In the genomic region with DNA sequence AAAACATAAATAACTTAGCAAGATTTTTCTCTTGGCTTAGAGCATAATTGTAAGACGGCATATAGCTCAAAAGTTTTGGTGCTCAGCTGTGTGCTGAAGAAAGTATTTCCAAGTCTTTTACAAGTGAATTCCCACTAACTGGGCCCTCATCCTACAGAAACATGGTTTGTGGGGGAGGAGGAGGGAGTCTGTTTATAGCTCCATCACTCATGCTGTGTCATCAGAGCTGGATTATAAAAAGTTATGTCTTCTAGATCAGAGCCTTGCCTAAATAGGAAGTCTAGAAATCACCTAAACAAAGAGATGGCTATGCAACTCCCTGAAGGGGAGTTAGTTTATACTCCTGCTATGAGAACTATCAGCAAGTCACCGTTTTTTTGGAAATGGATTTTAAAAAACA, we compare ENCODE assay signal across 1 cellular context.
TF ChIP-seq lines count a peak whose summit lies in the region.

No MANE protein-coding gene starts in this region.

TF ChIP-seq in IMR-90, 13 proteins besides CTCF, POLR2A, EP300 and RAD21:
- TF ChIP-seq NFE2L2 (IDR thresholded peaks at IDR 0.05; ENCODE audit: low read depth, low read length) (no peak; the same call in 1 of the 2 replicates), MAFK (IDR thresholded peaks at IDR 0.05; ENCODE audit: low read depth, low read length) (peak; percentile 12; the same call in 1 of the 2 replicates), CEBPB (IDR thresholded peaks at IDR 0.05; ENCODE audit: low read depth, low read length) (0 out of 2 replicates have a peak, but pooled peaks have one; percentile 15), FOS (IDR thresholded peaks at IDR 0.05; ENCODE audit: low read depth, low read length) (0 out of 2 replicates have a peak, but pooled peaks have one; percentile 10)
